9 cellular contexts compared by ENCODE assay signal in the genomic region with DNA sequence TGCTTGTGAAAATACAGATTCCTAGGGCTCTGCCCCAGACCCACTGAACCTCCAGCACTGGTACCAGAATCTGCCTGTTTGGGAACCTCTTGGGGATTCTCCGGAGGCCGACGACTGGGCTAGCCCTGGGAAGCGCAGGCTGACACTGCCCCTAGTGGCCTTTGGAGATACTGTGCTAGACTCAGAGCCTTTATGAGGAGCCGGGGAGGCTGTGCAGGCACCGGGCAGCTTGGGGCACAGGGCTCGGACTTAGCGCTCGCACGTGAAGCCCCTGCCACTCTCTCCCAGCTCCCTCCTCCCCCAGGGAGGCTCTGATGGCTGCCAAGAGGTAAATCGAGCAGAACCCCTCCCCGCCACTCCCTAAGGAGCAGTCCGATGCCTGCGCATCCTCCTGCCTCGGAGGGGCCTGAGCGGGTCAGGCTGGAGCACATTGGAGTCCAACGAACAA.
A peak's percentile ranks its signal among the peaks of the same experiment; 100 is the strongest.
DNase-seq lines count a peak whose midpoint lies in the region; ATAC-seq and TF ChIP-seq lines count a peak whose summit lies in the region.
"Had no signal": no experiment of that assay in that cellular context is flagged by ENCODE, and none has a peak within 500 bp of the region (broad histone marks: within the 10 kb centered on the region; RNA-seq: fewer than 3 reads in every experiment).

No MANE protein-coding gene starts in this region.

- peaks cover 76% of the 10 kb centered on the region for H3K27me3 ChIP-seq in iPS-20b (ENCODE audit: insufficient read depth, low read length)

- peak; percentile 84 for TF ChIP-seq CTCF in MCF 10A (IDR thresholded peaks at IDR 0.05; ENCODE audit: unreplicated experiment)

- H3K36me3 ChIP-seq in iPS-20b (ENCODE audit: insufficient read depth, low read depth, low read length) = no peaks in the 10 kb centered on the region

- no peaks in the 10 kb centered on the region for H3K9me3 ChIP-seq in iPS-20b (ENCODE audit: insufficient read depth, low read depth, low read length)

- intact Hi-C loops in MCF 10A (cut with micrococcal nuclease) = loop anchor here (1.0 to 2.0 kb wide), 3 partner anchors 92 to 513 kb away; no protein-coding TSS in a partner anchor

- no peaks in the 10 kb centered on the region; the same call in 1 of the 2 replicates for H3K4me1 ChIP-seq in iPS-20b (ENCODE audit: insufficient read depth, low read length)

- no peak overlapping the region for H3K27ac ChIP-seq in iPS-20b (ENCODE audit: low read length)

- no TSS peak for BruUV-seq in MCF 10A (replicated peaks; lab: Mats Ljungman, UMichigan)

- ATAC-seq in HG03439 (IDR thresholded peaks at IDR 0.05; ENCODE audit: unreplicated experiment) = peak; percentile 61

- POLR2A ChIA-PET in MCF 10A (lab: Yijun Ruan, JAX) = no interaction called here

- no peaks in the 10 kb centered on the region for H3K4me1 Mint-ChIP-seq in MCF 10A (ENCODE audit: insufficient read depth, unreplicated experiment)

- no peaks in the 10 kb centered on the region for H3K36me3 Mint-ChIP-seq in MCF 10A (ENCODE audit: insufficient read depth, unreplicated experiment)

- no peak overlapping the region for H3K4me3 Mint-ChIP-seq in MCF 10A (ENCODE audit: unreplicated experiment)
- H3K4me3 Mint-ChIP-seq: activated T-cell treated with anti-CD3 and anti-CD28 coated beads, Interleukin-2, amount 50 U/mL, for 4 hours had no signal

- no peaks in the 10 kb centered on the region for H3K27me3 Mint-ChIP-seq in MCF 10A (ENCODE audit: insufficient read depth, unreplicated experiment)

- no peak overlapping the region for H3K9ac ChIP-seq in iPS-20b (ENCODE audit: low read depth, low read length)

- peak overlapping the region; percentile 65 for H3K4me3 ChIP-seq in iPS-20b (ENCODE audit: low read length)

- CTCF ChIA-PET in MCF 10A (lab: Yijun Ruan, JAX) = interaction anchor here (0.5 to 3.3 kb wide), 36 partner anchors 9 to 743 kb away, joined by 3 to 16 read pairs (median 4); no protein-coding TSS in a partner anchor

- peak; percentile 9 for DNase-seq in DMS 273 treated with DMSO at 0.1 percent for 48 hours (lab: John Stamatoyannopoulos, UW)
- DNase-seq in GM19238 (ENCODE audit: insufficient read length, low spot score) = peak; percentile 63
- peak; percentile 92 for DNase-seq in NCI-H82 (lab: John Stamatoyannopoulos, UW)
- peak; percentile 61 for DNase-seq in MCF 10A (ENCODE audit: unreplicated experiment)
- peak; percentile 15 to 19 for DNase-seq in stimulated activated CD4-positive, alpha-beta T cell treated with anti-CD3 and anti-CD28 coated beads, Interleukin-2, amount 100 ng/mL, for 48 hours
- no peak for DNase-seq in cortex of kidney (lab: John Stamatoyannopoulos, UW)
- DNase-seq: activated T-cell treated with anti-CD3 and anti-CD28 coated beads, Interleukin-2, amount 50 U/mL, for 4 hours had no signal

- H3K27ac Mint-ChIP-seq in MCF 10A (ENCODE audit: low read depth, unreplicated experiment) = no peak overlapping the region

- H3K9me3 Mint-ChIP-seq in MCF 10A (ENCODE audit: unreplicated experiment) = no peaks in the 10 kb centered on the region
- H3K9me3 Mint-ChIP-seq: activated T-cell treated with anti-CD3 and anti-CD28 coated beads, Interleukin-2, amount 50 U/mL, for 4 hours had no signal
